In genomic region chr2:105919826-105920225, GRCh38 we compare ENCODE assay signal across 8 cellular contexts.
DNase-seq lines count a peak whose midpoint lies in the region; ATAC-seq and TF ChIP-seq lines count a peak whose summit lies in the region.

No MANE protein-coding gene starts in this region.

- H3K4me2 ChIP-seq in HCT116 (ENCODE audit: low read length): peak overlapping the region; percentile 76

- H3K27me3 ChIP-seq in HCT116 (ENCODE audit: insufficient read depth, low read length) (no peaks in the 10 kb centered on the region), spleen (replicated peaks in 1 of 7) (no peaks in the 10 kb centered on the region), vagina (no peaks in the 10 kb centered on the region)

- H3K9me3 ChIP-seq in HCT116 (ENCODE audit: control insufficient read depth in 1 of 2, insufficient read depth in 1 of 2, low read depth in 1 of 2, low read length in 2 of 2) (no peaks in the 10 kb centered on the region), spleen (peaks cover 0 to 30% (median 16%) of the 10 kb centered on the region in 8 donors), vagina (peaks cover 5% of the 10 kb centered on the region)

- ATAC-seq in HCT116: peak; percentile 64
- peak; percentile 42 for ATAC-seq in esophagus mucosa
- no peak for ATAC-seq in GM21825 (IDR thresholded peaks at IDR 0.05; ENCODE audit: unreplicated experiment)

- no peak overlapping the region for H3K9ac ChIP-seq in HCT116 (ENCODE audit: low read length)

- intact Hi-C loops in HCT116 (cut with micrococcal nuclease): loop anchor here (10.0 kb wide), 2 partner anchors 165 to 665 kb away; no protein-coding TSS in a partner anchor
- intact Hi-C loops in spleen (cut with DNase I; ENCODE audit: low total_unique reads): no loop called here
- intact Hi-C loops in vagina (cut with DNase I): no loop called here

- no peaks in the 10 kb centered on the region for H3K79me2 ChIP-seq in HCT116 (ENCODE audit: insufficient read depth, low read length)

- DNase-seq in HCT116 (ENCODE audit: low read depth, low spot score) (peak; percentile 62), spleen (no peak), NCI-H2107 (lab: John Stamatoyannopoulos, UW) (no peak), vagina (ENCODE audit: extremely low spot score in 2 of 2) (no peak)
- DNase-seq in activated CD4-positive, alpha-beta T cell treated with anti-CD3 and anti-CD28 coated beads, Interleukin-2, amount 50 U/mL, for 1 hour: peak; percentile 60

- H3K36me3 ChIP-seq in HCT116 (ENCODE audit: control insufficient read depth in 1 of 2, insufficient read depth in 2 of 2, low read length in 2 of 2): no peaks in the 10 kb centered on the region
- no peaks in the 10 kb centered on the region for H3K36me3 ChIP-seq in spleen
- H3K36me3 ChIP-seq in vagina: no peaks in the 10 kb centered on the region

- peak overlapping the region in 1 of 2 experiments; percentile 32; a peak in 1 of 4 replicates for H3K4me3 ChIP-seq in HCT116 (replicated peaks in 1 of 2; ENCODE audit: low read depth in 1 of 2, low read length in 2 of 2)
- no peak overlapping the region for H3K4me3 ChIP-seq in spleen
- no peak overlapping the region for H3K4me3 ChIP-seq in vagina

- POLR2A ChIA-PET in HCT116 (lab: Charles Lee): interaction anchor here (1.0 to 1.4 kb wide), 2 partner anchors 14 to 63 kb away, joined by 3 to 4 read pairs; no protein-coding TSS in a partner anchor

- H3K27ac ChIP-seq in 22Rv1 (no peak overlapping the region), HCT116 (ENCODE audit: low read depth, low read length) (peak overlapping the region; percentile 76), spleen (no peak overlapping the region), vagina (no peak overlapping the region)

- TF ChIP-seq CTCF in 22Rv1 (IDR thresholded peaks at IDR 0.05): peak; percentile 57
- TF ChIP-seq CTCF in HCT116 (IDR thresholded peaks at IDR 0.05 in 2 of 3, conservative IDR thresholded peaks at IDR 0.05 in 1 of 3; ENCODE audit: borderline replicate concordance in 1 of 3, insufficient read depth in 1 of 3, low read depth in 2 of 3, low read length in 2 of 3): peak; percentile 44 to 87 (median 85); a peak in 5 of 6 replicates
- TF ChIP-seq CTCF in spleen (IDR thresholded peaks at IDR 0.05 in 8 of 11, conservative IDR thresholded peaks at IDR 0.05 in 3 of 11): peak in 7 of 11 experiments; percentile 15 to 50 (median 34)
- TF ChIP-seq CTCF in vagina (IDR thresholded peaks at IDR 0.05): no peak

- RAD21 ChIA-PET in HCT116 (lab: Charles Lee; ENCODE audit: low non-redundant PET in 1 of 2, low total read pairs in 2 of 2, uncharacterized antibody in 2 of 2, unreplicated experiment in 2 of 2): interaction anchor here in 1 of 2 experiments (0.6 kb wide), 1 partner anchor 396 kb away, joined by 3 read pairs; no protein-coding TSS in a partner anchor

- no peaks in the 10 kb centered on the region for H3K9me2 ChIP-seq in HCT116 (ENCODE audit: insufficient read depth)

- TF ChIP-seq POLR2A in HCT116 (IDR thresholded peaks at IDR 0.05; ENCODE audit: borderline replicate concordance, extremely low read depth, insufficient read depth, insufficient read length) (no peak), spleen (IDR thresholded peaks at IDR 0.05) (no peak), vagina (IDR thresholded peaks at IDR 0.05) (no peak)

- no TSS peak for BruUV-seq in HCT116 (replicated peaks; lab: Mats Ljungman, UMichigan)

- CTCF ChIA-PET in HCT116 (lab: Charles Lee): interaction anchor here (1.0 to 1.1 kb wide), 4 partner anchors 9 to 343 kb away, joined by 3 to 4 read pairs (median 3); no protein-coding TSS in a partner anchor

- no peak overlapping the region for H2AFZ ChIP-seq in HCT116 (ENCODE audit: low read depth, low read length, poor library complexity, severe bottlenecking)

- H3K4me1 ChIP-seq in HCT116 (ENCODE audit: control insufficient read depth in 1 of 2, insufficient read depth in 2 of 2, low read length in 2 of 2) (peaks cover 21 to 39% of the 10 kb centered on the region in 2 experiments), spleen (peaks cover 0 to 10% (median 4%) of the 10 kb centered on the region in 6 donors), vagina (no peaks in the 10 kb centered on the region)

- TF ChIP-seq RAD21 in HCT116 (IDR thresholded peaks at IDR 0.05; ENCODE audit: low read depth): peak; percentile 46

- no peaks in the 10 kb centered on the region for H4K20me1 ChIP-seq in HCT116 (ENCODE audit: insufficient read depth)

TF ChIP-seq in HCT116, 20 proteins besides CTCF, POLR2A, EP300 and RAD21:
- no peak for TF ChIP-seq TCF7L2 (IDR thresholded peaks at IDR 0.05; ENCODE audit: borderline replicate concordance, extremely low read depth, insufficient read depth, insufficient read length)
- 0 out of 2 replicates have a peak, but pooled peaks have one; percentile 5 for TF ChIP-seq POLR2AphosphoS5 (IDR thresholded peaks at IDR 0.05; ENCODE audit: low read depth, low read length)

Comparison
In these comparisons a context has a peak if more than half of its experiments do, and no peak if none do; other contexts are left out.
1. CTCF ChIP-seq: peak in 22Rv1 (single experiment), HCT116 (3 of 3) and spleen (7 of 11); none in vagina (0 of 3).
2. DNase-seq: peak in HCT116 (single experiment) and activated CD4-positive, alpha-beta T cell treated with anti-CD3 and anti-CD28 coated beads, Interleukin-2, amount 50 U/mL, for 1 hour (single experiment); none in spleen (single experiment), NCI-H2107 (single experiment) and vagina (0 of 2).